ENCODE assay signal across 35 cellular contexts in the genomic region with DNA sequence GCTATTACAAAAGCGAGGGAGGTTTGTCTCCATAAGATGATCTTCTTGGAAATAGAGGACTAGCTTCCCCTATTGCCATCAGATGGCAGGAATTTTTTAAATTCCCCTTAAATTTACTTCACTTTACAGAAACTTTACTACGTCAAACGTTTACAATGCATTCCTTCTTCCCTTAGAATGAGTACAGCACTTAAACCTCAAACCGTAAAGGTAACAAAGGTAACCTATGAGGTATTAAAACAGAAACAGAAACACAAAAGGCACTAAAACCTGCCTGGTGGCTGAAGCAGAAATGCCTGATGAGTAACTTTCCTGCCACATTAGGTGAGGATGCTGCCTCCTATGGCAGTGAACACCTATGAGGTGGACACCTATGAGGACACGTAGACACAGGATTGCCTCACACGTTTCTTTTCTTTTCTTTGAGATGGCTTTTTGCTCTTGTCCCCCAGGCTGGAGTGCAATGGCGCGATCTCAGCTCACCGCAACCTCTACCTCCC.
"Had no signal": no experiment of that assay in that cellular context is flagged by ENCODE, and none has a peak within 500 bp of the region (broad histone marks: within the 10 kb centered on the region; RNA-seq: fewer than 3 reads in every experiment).

No MANE protein-coding gene starts in this region.

- H3K4me2 ChIP-seq: KMS-11 had no signal

- H3K9ac ChIP-seq: KMS-11 had no signal

- H3K27ac ChIP-seq: KMS-11 had no signal

- DNase-seq: Karpas-422, Kasumi-1, KG1, MG63, MM.1S, MV-4-11, NCI-H1048, NCI-H1092, NCI-H1092 treated with DMSO at 0.1 percent for 48 hours, NCI-H1105, NCI-H1105 treated with DMSO at 0.1 percent for 48 hours, NCI-H1417, NCI-H1417 treated with DMSO at 0.1 percent for 48 hours, NCI-H1436, NCI-H1436 treated with DMSO at 0.1 percent for 48 hours, NCI-H146, NCI-H1694, NCI-H1694 treated with DMSO at 0.1 percent for 48 hours, NCI-H187, NCI-H187 treated with DMSO at 0.1 percent for 48 hours, NCI-H1930, NCI-H2029, NCI-H2029 treated with DMSO at 0.1 percent for 48 hours, NCI-H2081, NCI-H2081 treated with DMSO at 0.1 percent for 48 hours, NCI-H2107, NCI-H2171, NCI-H2171 treated with DMSO at 0.1 percent for 48 hours, NCI-H2227 treated with DMSO at 0.1 percent for 48 hours, NCI-H226, NCI-H345, NCI-H446, NCI-H446 treated with DMSO at 0.1 percent for 48 hours, NCI-H510A had no signal

- H3K4me3 ChIP-seq: MG63 had no signal

- H3K9me3 ChIP-seq: MG63 had no signal

- H3K27me3 ChIP-seq: MG63 had no signal

- H3K36me3 ChIP-seq: MG63 had no signal
